In the genomic region with DNA sequence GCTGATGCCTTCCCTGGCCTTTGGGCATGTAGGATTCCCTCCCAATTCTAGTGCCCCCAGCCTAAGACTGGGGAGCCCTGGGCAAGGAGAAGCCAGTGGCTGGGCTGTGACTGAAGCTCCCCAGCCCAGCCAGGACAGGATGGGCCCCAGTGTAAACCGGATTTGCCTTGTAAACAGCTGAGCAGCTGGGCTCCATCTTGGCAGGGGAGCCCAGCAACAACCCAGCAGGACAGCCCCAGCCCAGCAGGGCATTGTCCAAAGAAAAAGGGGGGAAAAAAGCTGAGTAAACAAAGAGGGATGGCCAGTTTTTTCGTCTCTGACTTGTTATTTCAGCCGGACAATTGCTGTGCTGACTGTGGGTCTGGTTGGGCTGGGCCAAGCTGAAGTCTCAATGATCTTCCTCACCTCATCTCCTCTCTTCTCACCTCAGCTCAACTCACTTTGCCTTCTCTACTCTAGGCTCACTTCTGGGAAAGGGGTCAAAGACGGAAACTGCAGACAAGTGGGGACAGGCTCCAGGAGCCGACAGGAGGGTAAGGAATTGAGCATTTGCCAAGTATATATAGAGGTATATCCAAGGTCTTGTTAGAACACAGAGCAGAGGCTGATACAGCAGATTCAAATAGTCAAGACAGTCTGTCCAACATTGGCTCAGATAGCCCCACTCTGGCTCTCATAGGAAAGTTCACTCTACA, we compare ENCODE assay signal across 17 cellular contexts.
A peak's percentile ranks its signal among the peaks of the same experiment; 100 is the strongest.
DNase-seq lines count a peak whose midpoint lies in the region; ATAC-seq and TF ChIP-seq lines count a peak whose summit lies in the region.
"Had no signal": no experiment of that assay in that cellular context is flagged by ENCODE, and none has a peak within 500 bp of the region (broad histone marks: within the 10 kb centered on the region; RNA-seq: fewer than 3 reads in every experiment).

No MANE protein-coding gene starts in this region.

- H3K9me3 ChIP-seq in MG63 (no peaks in the 10 kb centered on the region), gastrocnemius medialis (no peaks in the 10 kb centered on the region)
- H3K9me3 ChIP-seq: gastroesophageal sphincter, stomach had no signal

- H3K36me3 ChIP-seq in MG63 (no peaks in the 10 kb centered on the region), gastrocnemius medialis (no peaks in the 10 kb centered on the region)
- H3K36me3 ChIP-seq: gastroesophageal sphincter, stomach had no signal

- TF ChIP-seq CTCF in gastrocnemius medialis (IDR thresholded peaks at IDR 0.05 in 4 of 5, conservative IDR thresholded peaks at IDR 0.05 in 1 of 5) = no peak

- H3K4me1 ChIP-seq in gastrocnemius medialis = no peaks in the 10 kb centered on the region
- H3K4me1 ChIP-seq: gastroesophageal sphincter, stomach had no signal

- no peak overlapping the region for H3K4me3 ChIP-seq in MG63
- no peak overlapping the region for H3K4me3 ChIP-seq in gastrocnemius medialis
- H3K4me3 ChIP-seq: gastroesophageal sphincter, stomach had no signal

- intact Hi-C loops in gastrocnemius medialis (cut with DNase I; ENCODE audit: low total_unique reads) = no loop called here

- in situ Hi-C loops in ACHN (cut with HindIII; ENCODE audit: low pct_ligation_motif_present, low pct_unique_long_range_greater_than_20kb, low sequenced_read_pairs) (no loop called here), gastrocnemius medialis (cut with MboI; ENCODE audit: low sequenced_read_pairs in 4 of 4) (loop anchor here in 3 of 4 donors (25.0 kb wide), 2 partner anchors 189 to 364 kb away; a partner anchor contains a TSS)

- H3K27me3 ChIP-seq in MG63 = no peaks in the 10 kb centered on the region
- H3K27me3 ChIP-seq in gastrocnemius medialis = peaks cover 0 to 3% (median 0%) of the 10 kb centered on the region in 3 donors
- H3K27me3 ChIP-seq: stomach had no signal

- ATAC-seq in GM21717 (IDR thresholded peaks at IDR 0.05; ENCODE audit: unreplicated experiment) = no peak
- no peak for ATAC-seq in gastrocnemius medialis
- ATAC-seq: activated T-cell treated with anti-CD3 and anti-CD28 coated beads, Interleukin-2, amount 50 U/mL, for 72 hours; gastroesophageal sphincter; left lobe of liver had no signal

- H3K27ac ChIP-seq in angular gyrus (ENCODE audit: low read depth, low read length) = peak overlapping the region; percentile 95
- no peak overlapping the region for H3K27ac ChIP-seq in gastrocnemius medialis
- H3K27ac ChIP-seq: gastroesophageal sphincter, RWPE1, stomach had no signal

- peak; percentile 56 for DNase-seq in MG63
- peak in 27 of 51 donors; percentile 9 to 66 (median 41) for DNase-seq in hypothalamus (lab: John Stamatoyannopoulos, UW)
- DNase-seq in smooth muscle cell of the brain vasculature (ENCODE audit: low read depth, low spot score) = peak; percentile 89
- DNase-seq in ACHN = no peak
- DNase-seq in gastrocnemius medialis = no peak
- DNase-seq: activated CD4-positive, alpha-beta T cell treated with anti-CD3 and anti-CD28 coated beads, Interleukin-2, amount 10 ng/mL, durations not matched to agents 7 days and 5 days; activated T-cell treated with anti-CD3 and anti-CD28 coated beads, Interleukin-2, amount 50 U/mL, for 72 hours; GDM1; GOT3; NCI-H524; stomach; T-helper 9 cell had no signal

- TF ChIP-seq POLR2A in gastrocnemius medialis (IDR thresholded peaks at IDR 0.05) = no peak

Comparison
In these comparisons a context has a peak if more than half of its experiments do, and no peak if none do; other contexts are left out.
1. DNase-seq: peak in MG63 (single experiment), hypothalamus (27 of 51) and smooth muscle cell of the brain vasculature (single experiment); none in ACHN (single experiment) and gastrocnemius medialis (0 of 2).